In the genomic region with DNA sequence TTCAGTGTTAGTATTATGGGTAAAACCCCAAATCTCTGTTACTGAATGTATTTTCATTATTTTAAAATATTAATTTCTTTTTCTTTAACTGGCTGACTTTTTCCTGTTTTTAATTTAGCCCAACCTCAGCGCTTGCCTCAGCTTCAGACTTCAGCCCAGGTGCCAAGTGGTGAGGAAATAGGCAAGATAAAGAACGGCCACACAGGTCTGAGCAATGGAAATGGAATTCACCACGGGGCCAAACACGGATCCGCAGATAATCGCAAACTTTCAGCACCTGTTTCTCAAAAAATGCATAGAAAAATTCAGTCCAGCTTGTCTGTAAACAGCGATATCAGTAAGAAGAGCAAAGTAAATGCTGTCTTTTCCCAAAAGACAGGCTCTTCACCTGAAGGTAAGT, we compare ENCODE assay signal across 14 cellular contexts. TPM values are rescaled to one million over a fixed set of nuclear protein-coding genes. Genes with fewer than 3 reads are reported as not detected.
A peak's percentile ranks its signal among the peaks of the same experiment; 100 is the strongest.
DNase-seq lines count a peak whose midpoint lies in the region; ATAC-seq and TF ChIP-seq lines count a peak whose summit lies in the region.
"Had no signal": no experiment of that assay in that cellular context is flagged by ENCODE, and none has a peak within 500 bp of the region (broad histone marks: within the 10 kb centered on the region; RNA-seq: fewer than 3 reads in every experiment).

No MANE protein-coding gene starts in this region.

- no peak overlapping the region for H3K4me3 ChIP-seq in GM23338
- H3K4me3 ChIP-seq in adrenal gland, result no peak overlapping the region
- H3K4me3 ChIP-seq in stomach, result no peak overlapping the region
- H3K4me3 ChIP-seq in mesenchymal stem cell (ENCODE audit: insufficient read depth in 1 of 2, low read depth in 1 of 2, low read length in 2 of 2), result no peak overlapping the region
- H3K4me3 ChIP-seq: ascending aorta, tibial nerve had no signal

- no peak overlapping the region for H2BK5ac ChIP-seq in mesenchymal stem cell (ENCODE audit: low read depth, low read length, poor library complexity, severe bottlenecking)

- H3K79me2 ChIP-seq in GM23338 (replicated peaks; ENCODE audit: insufficient read depth), result no peaks in the 10 kb centered on the region

- TF ChIP-seq CTCF in GM23338 (conservative IDR thresholded peaks at IDR 0.05; ENCODE audit: low read depth in 2 of 2), result no peak
- no peak for TF ChIP-seq CTCF in adrenal gland (IDR thresholded peaks at IDR 0.05)
- no peak for TF ChIP-seq CTCF in stomach (IDR thresholded peaks at IDR 0.05)
- TF ChIP-seq CTCF in type B pancreatic cell (conservative IDR thresholded peaks at IDR 0.05), result no peak
- no peak for TF ChIP-seq CTCF in nephron progenitor cell (IDR thresholded peaks at IDR 0.05)

- no peak overlapping the region for H4K8ac ChIP-seq in mesenchymal stem cell (ENCODE audit: low read length)

- no peaks in the 10 kb centered on the region for H3K9me2 ChIP-seq in GM23338 (ENCODE audit: insufficient read depth)

- H2AK5ac ChIP-seq in mesenchymal stem cell (ENCODE audit: low read length, severe bottlenecking), result no peak overlapping the region

- ATAC-seq in GM23338 (peak; percentile 59), left ventricle myocardium superior (peak; percentile 98), GM19455 (IDR thresholded peaks at IDR 0.05; ENCODE audit: unreplicated experiment) (no peak)

- H3K4me2 ChIP-seq in GM23338, result no peak overlapping the region
- H3K4me2 ChIP-seq in mesenchymal stem cell (ENCODE audit: low read length, poor library complexity, severe bottlenecking), result no peak overlapping the region
- H3K4me2 ChIP-seq: KMS-11 had no signal

- H3K27ac Mint-ChIP-seq in GM23338 (no peak overlapping the region), type B pancreatic cell (no peak overlapping the region), nephron progenitor cell (no peak overlapping the region)

- H3K23ac ChIP-seq in mesenchymal stem cell (ENCODE audit: low read length in 2 of 2), result no peak overlapping the region

- TF ChIP-seq POLR2A in adrenal gland (IDR thresholded peaks at IDR 0.05) (peak in 1 of 2 donors; percentile 24), stomach (IDR thresholded peaks at IDR 0.05) (no peak)

- H3K9me3 ChIP-seq in adrenal gland (replicated peaks in 1 of 3), result no peaks in the 10 kb centered on the region
- H3K9me3 ChIP-seq in stomach, result no peaks in the 10 kb centered on the region
- H3K9me3 ChIP-seq in mesenchymal stem cell (ENCODE audit: control insufficient read depth, low read length), result no peaks in the 10 kb centered on the region
- H3K9me3 ChIP-seq: ascending aorta, tibial nerve had no signal

- H2BK15ac ChIP-seq in mesenchymal stem cell (ENCODE audit: low read depth, poor library complexity, severe bottlenecking), result no peak overlapping the region

- H3K27ac ChIP-seq in GM23338 (ENCODE audit: low read depth) (0 out of 2 replicates have a peak overlapping the region, but pooled peaks have one; percentile 11), adrenal gland (peak overlapping the region in 4 of 5 donors; percentile 37 to 63 (median 54)), stomach (no peak overlapping the region), mesenchymal stem cell (ENCODE audit: low read length, poor library complexity, severe bottlenecking) (no peak overlapping the region)
- H3K27ac ChIP-seq: ascending aorta, KMS-11, tibial nerve had no signal

- no peak overlapping the region for H3K4ac ChIP-seq in mesenchymal stem cell (ENCODE audit: low read depth in 1 of 2, low read length in 2 of 2)

- H3K4me3 Mint-ChIP-seq in GM23338, result no peak overlapping the region
- no peak overlapping the region for H3K4me3 Mint-ChIP-seq in type B pancreatic cell
- H3K4me3 Mint-ChIP-seq in nephron progenitor cell, result no peak overlapping the region
- H3K4me3 Mint-ChIP-seq: naive B cell had no signal

- no peaks in the 10 kb centered on the region for H4K20me1 ChIP-seq in GM23338 (replicated peaks; ENCODE audit: insufficient read depth)

- H3K79me1 ChIP-seq in mesenchymal stem cell (replicated peaks; ENCODE audit: low read length, poor library complexity, severe bottlenecking), result peaks cover 11% of the 10 kb centered on the region

- 26 to 42% (median 35%) methylated on average over 7 of the region's 7 CpGs for WGBS in adrenal gland, 4 donors
- 23 to 36% (median 34%) methylated on average over 7 of the region's 7 CpGs for WGBS in stomach, 5 donors
- WGBS in mesenchymal stem cell, result 42% methylated on average over 7 of the region's 7 CpGs

- no peak overlapping the region for H3K9ac ChIP-seq in mesenchymal stem cell (ENCODE audit: low read length)
- H3K9ac ChIP-seq: KMS-11 had no signal

- no peak overlapping the region for H3K14ac ChIP-seq in mesenchymal stem cell (ENCODE audit: low read length in 2 of 2)

- H3K4me1 Mint-ChIP-seq in GM23338 (peaks cover 29% of the 10 kb centered on the region), type B pancreatic cell (ENCODE audit: unreplicated experiment) (no peaks in the 10 kb centered on the region), nephron progenitor cell (peaks cover 5% of the 10 kb centered on the region)

- no peak overlapping the region for H2BK120ac ChIP-seq in mesenchymal stem cell (ENCODE audit: low read depth, low read length)

- no peak overlapping the region for H3K18ac ChIP-seq in mesenchymal stem cell (ENCODE audit: low read depth in 1 of 2, low read length in 2 of 2)

- no peaks in the 10 kb centered on the region for H3K9me3 Mint-ChIP-seq in GM23338
- no peaks in the 10 kb centered on the region for H3K9me3 Mint-ChIP-seq in type B pancreatic cell
- no peaks in the 10 kb centered on the region for H3K9me3 Mint-ChIP-seq in nephron progenitor cell
- H3K9me3 Mint-ChIP-seq: naive B cell had no signal

- H3K27me3 ChIP-seq in GM23338 (ENCODE audit: insufficient read depth) (no peaks in the 10 kb centered on the region), adrenal gland (no peaks in the 10 kb centered on the region), stomach (no peaks in the 10 kb centered on the region), mesenchymal stem cell (ENCODE audit: control insufficient read depth in 1 of 2, insufficient read depth in 1 of 2, low read length in 2 of 2) (no peaks in the 10 kb centered on the region)
- H3K27me3 ChIP-seq: ascending aorta, tibial nerve had no signal

- no peak overlapping the region for H2BK12ac ChIP-seq in mesenchymal stem cell (ENCODE audit: low read length in 2 of 2)

- intact Hi-C loops in adrenal gland (cut with DNase I) (loop anchor here in 1 of 2 donors (10.0 kb wide), 1 partner anchor 55 kb away; the partner anchor contains the start of gene MDFIC), left ventricle myocardium superior (cut with micrococcal nuclease) (no loop called here), stomach (cut with DNase I; ENCODE audit: low total_unique reads) (no loop called here)

- no peaks in the 10 kb centered on the region for H3K36me3 Mint-ChIP-seq in GM23338 (ENCODE audit: low read depth)
- H3K36me3 Mint-ChIP-seq in type B pancreatic cell, result peaks cover 15% of the 10 kb centered on the region
- peaks cover 10% of the 10 kb centered on the region for H3K36me3 Mint-ChIP-seq in nephron progenitor cell (ENCODE audit: low read depth)

- H2AFZ ChIP-seq in GM23338 (no peak overlapping the region), mesenchymal stem cell (ENCODE audit: low read depth, low read length) (no peak overlapping the region)

- H3K4me1 ChIP-seq in GM23338 (ENCODE audit: insufficient read depth) (peaks cover 15% of the 10 kb centered on the region), adrenal gland (replicated peaks in 1 of 2) (peaks cover 17 to 33% of the 10 kb centered on the region in 2 donors), stomach (peaks cover 0 to 13% (median 5%) of the 10 kb centered on the region in 4 donors), mesenchymal stem cell (ENCODE audit: control insufficient read depth, insufficient read depth, low read depth, low read length) (peaks cover 4% of the 10 kb centered on the region)

- H3F3A ChIP-seq in GM23338 (replicated peaks; ENCODE audit: low read depth), result no peaks in the 10 kb centered on the region

- H3K27me3 Mint-ChIP-seq in GM23338 (ENCODE audit: insufficient read depth, low read depth, poor library complexity) (no peaks in the 10 kb centered on the region), type B pancreatic cell (no peaks in the 10 kb centered on the region), nephron progenitor cell (ENCODE audit: low read depth, poor library complexity) (no peaks in the 10 kb centered on the region)
- H3K27me3 Mint-ChIP-seq: naive B cell had no signal

- no peak for TF ChIP-seq EP300 in stomach (IDR thresholded peaks at IDR 0.05)

- H3K36me3 ChIP-seq in GM23338 (ENCODE audit: insufficient read depth) (no peaks in the 10 kb centered on the region), adrenal gland (replicated peaks in 1 of 2) (no peaks in the 10 kb centered on the region), stomach (peaks cover 0 to 8% (median 4%) of the 10 kb centered on the region in 4 donors), mesenchymal stem cell (ENCODE audit: control insufficient read depth in 1 of 2, insufficient read depth in 2 of 2, low read depth in 1 of 2, low read length in 2 of 2) (peaks cover 0 to 46% of the 10 kb centered on the region in 2 experiments)
- H3K36me3 ChIP-seq: ascending aorta had no signal

- DNase-seq in GM23338 (ENCODE audit: low spot score) (peak; percentile 14), adrenal gland (peak; percentile 64 to 86 (median 83)), left ventricle myocardium superior (peak; percentile 34), stomach (peak; percentile 61), type B pancreatic cell (ENCODE audit: extremely low spot score, unreplicated experiment) (no peak), mesenchymal stem cell (no peak), nephron progenitor cell (no peak)
- DNase-seq: naive B cell; NCI-H345; stimulated activated CD4-positive, alpha-beta T cell treated with anti-CD3 and anti-CD28 coated beads, Interleukin-4, amount 100 ng/mL, for 1 hour had no signal

- no peak overlapping the region for H4K91ac ChIP-seq in mesenchymal stem cell (ENCODE audit: low read length)

TF ChIP-seq in GM23338, 12 proteins besides CTCF, POLR2A, EP300 and RAD21 (continues in another document):
- TF ChIP-seq STAT1 (IDR thresholded peaks at IDR 0.05; ENCODE audit: unreplicated experiment) (no peak), ZNF331 (CRISPR knock-in tag; IDR thresholded peaks at IDR 0.05; ENCODE audit: low read depth) (no peak), ZNF114 (CRISPR knock-in tag; IDR thresholded peaks at IDR 0.05) (no peak), EZH2phosphoT487 (IDR thresholded peaks at IDR 0.05; ENCODE audit: unreplicated experiment) (no peak), NANOG (IDR thresholded peaks at IDR 0.05; ENCODE audit: borderline replicate concordance) (no peak), JUNB (IDR thresholded peaks at IDR 0.05; ENCODE audit: unreplicated experiment) (no peak)

RNA-seq across cellular contexts. Expression of gene MDFIC, which starts 57.5 kb away (rescaled TPM):
- total RNA-seq in GM23338 (2014; rRNA removed; shearing (Covaris generic)), result 5.2 and 9.8 TPM in 2 replicates
- polyA plus RNA-seq in GM23338 (2016; fragmentation: Nextera tagmentation; extraction: Ambion mirVana) (3.0 and 4.2 TPM in 2 replicates), adrenal gland (10 to 100 TPM; 11.4 to 57.4 (median 14.6) TPM), stomach (1 to 10 TPM; 6.9 to 9.3 (median 8.3) TPM)
- total RNA-seq in adrenal gland (100 to 1,000 TPM in 2 of 8 donors, 10 to 100 TPM in 6; 46.7 to 172 (median 54.8) TPM), left ventricle myocardium superior (19.9 TPM), stomach (10 to 100 TPM in 2 of 5 donors, 1 to 10 TPM in 3; 7.0 to 39.8 (median 8.9) TPM), type B pancreatic cell (ENCODE audit: low replicate concordance) (20.2 and 20.7 TPM in 2 replicates)
- 19.8 TPM for polyA plus RNA-seq in mesenchymal stem cell (2013, experiment 1 of 2)
- polyA plus RNA-seq in mesenchymal stem cell (2013, experiment 2 of 2), result 22.1 TPM

Comparison
In these comparisons a context has a peak if more than half of its experiments do, and no peak if none do; other contexts are left out.
1. DNase-seq: peak in GM23338 (single experiment), adrenal gland (7 of 7), left ventricle myocardium superior (single experiment) and stomach (single experiment); none in type B pancreatic cell (single experiment), mesenchymal stem cell (single experiment) and nephron progenitor cell (single experiment).
2. H3K27ac ChIP-seq: peak in GM23338 (single experiment) and adrenal gland (4 of 5); none in stomach (0 of 5) and mesenchymal stem cell (single experiment).